In the genomic region with DNA sequence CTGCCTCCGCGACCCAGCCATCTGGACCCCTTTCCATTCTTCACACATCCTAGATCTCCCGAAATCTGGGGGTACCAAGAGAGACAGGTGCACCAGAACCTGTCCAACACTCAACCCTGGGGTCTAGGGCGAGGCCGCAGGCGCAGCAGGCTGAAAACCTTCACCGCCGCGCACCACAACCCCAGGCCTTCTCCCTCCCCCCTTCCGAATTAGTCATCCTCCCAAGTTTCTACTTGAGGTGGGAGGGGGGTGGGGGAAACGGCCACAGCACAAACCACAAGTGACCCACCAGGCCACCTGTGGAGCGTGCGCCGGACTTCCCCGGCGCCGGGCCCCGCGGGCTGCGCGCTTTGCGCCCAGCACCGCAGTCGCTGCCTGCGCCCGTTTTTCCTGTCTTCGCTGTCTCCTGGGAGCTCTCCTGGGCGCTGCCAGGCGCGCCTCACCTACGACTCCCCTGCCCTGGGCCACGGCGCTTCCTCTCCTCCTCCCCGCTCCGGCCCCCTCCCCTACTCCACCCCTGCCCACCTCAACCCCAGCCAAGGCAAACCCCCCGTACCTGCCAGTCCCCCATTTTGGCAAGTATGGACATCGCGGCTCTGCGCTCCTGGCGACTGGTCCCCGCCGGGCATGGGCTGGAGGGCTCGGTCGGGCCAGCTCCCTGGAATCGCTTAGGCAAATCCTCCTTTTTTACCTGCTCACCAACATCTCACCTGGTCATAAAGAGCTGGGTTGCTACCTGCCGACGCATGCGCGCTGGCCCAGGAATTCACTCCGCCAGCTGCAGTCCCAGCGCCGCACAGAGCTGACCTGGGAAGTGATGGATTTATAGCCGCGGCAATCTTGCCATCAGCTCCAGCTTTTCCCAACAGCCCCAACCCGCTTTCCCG, we compare ENCODE assay signal across 9 cellular contexts. TPM values are rescaled to one million over a fixed set of nuclear protein-coding genes. Genes with fewer than 3 reads are reported as not detected.
DNase-seq lines count a peak whose midpoint lies in the region; ATAC-seq, FAIRE-seq and TF ChIP-seq lines count a peak whose summit lies in the region.
"Had no signal": no experiment of that assay in that cellular context is flagged by ENCODE, and none has a peak within 500 bp of the region (broad histone marks: within the 10 kb centered on the region; RNA-seq: fewer than 3 reads in every experiment).

No MANE protein-coding gene starts in this region.

- H3K4me2 ChIP-seq in KMS-11: peak overlapping the region; percentile 45; the same call in 1 of the 2 replicates
- H3K4me2 ChIP-seq in endothelial cell of umbilical vein (ENCODE audit: insufficient read depth, low read length): no peak overlapping the region
- H3K4me2 ChIP-seq in trophoblast cell (ENCODE audit: low read length): peak overlapping the region; percentile 94

- H3K27ac ChIP-seq in KMS-11 (no peak overlapping the region), endothelial cell of umbilical vein (ENCODE audit: insufficient read depth, low read depth, low read length) (no peak overlapping the region), trophoblast cell (ENCODE audit: low read depth, low read length) (peak overlapping the region; percentile 97), aorta (ENCODE audit: low read depth in 1 of 2, low read length in 2 of 2) (no peak overlapping the region)

- peak overlapping the region; percentile 96 for H3K18ac ChIP-seq in trophoblast cell (ENCODE audit: low read length)

- peaks cover 62% of the 10 kb centered on the region for H3K79me1 ChIP-seq in trophoblast cell (ENCODE audit: low read length)

- peak overlapping the region; percentile 47; the same call in 1 of the 2 replicates for H2AFZ ChIP-seq in KMS-11 (ENCODE audit: low read depth)
- H2AFZ ChIP-seq in endothelial cell of umbilical vein (ENCODE audit: low read depth, low read length): no peak overlapping the region
- H2AFZ ChIP-seq in trophoblast cell (ENCODE audit: insufficient read depth, low read length, poor library complexity): peak overlapping the region; percentile 52

- H3K79me2 ChIP-seq in KMS-11 (ENCODE audit: insufficient read depth, low read depth) (no peaks in the 10 kb centered on the region), endothelial cell of umbilical vein (ENCODE audit: control insufficient read depth, insufficient read depth, low read length) (no peaks in the 10 kb centered on the region), trophoblast cell (ENCODE audit: control insufficient read depth, insufficient read depth, low read length, poor library complexity) (peaks cover 46% of the 10 kb centered on the region)

- ATAC-seq in GM18909 (IDR thresholded peaks at IDR 0.05; ENCODE audit: poor library complexity, unreplicated experiment) (peak; percentile 34), aorta (ENCODE audit: low FRiP score) (no peak), HG02870 (IDR thresholded peaks at IDR 0.05; ENCODE audit: unreplicated experiment) (no peak)

- no peak for TF ChIP-seq POLR2A in endothelial cell of umbilical vein (IDR thresholded peaks at IDR 0.05; ENCODE audit: low read depth, low read length)

- peak overlapping the region; percentile 98 for H2BK120ac ChIP-seq in trophoblast cell (ENCODE audit: insufficient read depth, low read length, poor library complexity)

- H3K23ac ChIP-seq in trophoblast cell (ENCODE audit: low read length): no peak overlapping the region

- H4K20me1 ChIP-seq in KMS-11 (ENCODE audit: insufficient read depth) (no peaks in the 10 kb centered on the region), endothelial cell of umbilical vein (replicated peaks; ENCODE audit: control insufficient read depth, extremely low read depth, insufficient read depth, low read length) (no peaks in the 10 kb centered on the region)

- H3K14ac ChIP-seq in trophoblast cell (ENCODE audit: low read length): peak overlapping the region; percentile 94

- DNase-seq in endothelial cell of umbilical vein (ENCODE audit: low read depth, low spot score) (no peak), trophoblast cell (peak; percentile 94 to 95), aorta (no peak), NCI-H187 treated with DMSO at 0.1 percent for 48 hours (lab: John Stamatoyannopoulos, UW) (no peak)
- DNase-seq: Karpas-422 had no signal

- WGBS in trophoblast cell (ENCODE audit: extremely low coverage, insufficient coverage, insufficient read length): no CpG with 5 or more reads among the region's 56 CpGs
- WGBS in aorta, 2 donors: 4 to 6% methylated on average over 56 of the region's 56 CpGs

- H3K27me3 ChIP-seq in KMS-11 (ENCODE audit: insufficient read depth, low read depth) (no peaks in the 10 kb centered on the region), endothelial cell of umbilical vein (ENCODE audit: control insufficient read depth in 2 of 2, insufficient read depth in 2 of 2, low read length in 2 of 2) (peaks cover 96 to 99% of the 10 kb centered on the region in 2 experiments), trophoblast cell (ENCODE audit: insufficient read depth, low read length) (peaks cover 10% of the 10 kb centered on the region), aorta (ENCODE audit: control insufficient read depth in 1 of 2, insufficient read depth in 2 of 2, low read length in 1 of 2) (no peaks in the 10 kb centered on the region)

- dilution Hi-C loops in endothelial cell of umbilical vein (cut with MboI; ENCODE audit: extremely low pct_ligation_motif_present, low sequenced_read_pairs): no loop called here

- H3K4me3 ChIP-seq in KMS-11 (IDR thresholded peaks at IDR 0.05; ENCODE audit: insufficient read depth, low read depth, low read length) (no peak overlapping the region), endothelial cell of umbilical vein (replicated peaks in 1 of 3; ENCODE audit: insufficient read depth in 1 of 3, low read depth in 1 of 3, low read length in 3 of 3) (no peak overlapping the region), trophoblast cell (ENCODE audit: low read depth, low read length) (peak overlapping the region; percentile 74), aorta (ENCODE audit: low read length in 2 of 2) (no peak overlapping the region)
- H3K4me3 ChIP-seq: lung had no signal

- no peaks in the 10 kb centered on the region for H3K36me3 ChIP-seq in KMS-11 (ENCODE audit: insufficient read depth)
- no peaks in the 10 kb centered on the region for H3K36me3 ChIP-seq in endothelial cell of umbilical vein (ENCODE audit: control insufficient read depth in 2 of 2, extremely low read depth in 1 of 2, insufficient read depth in 2 of 2, low read length in 2 of 2)
- H3K36me3 ChIP-seq in trophoblast cell (ENCODE audit: control insufficient read depth in 1 of 2, insufficient read depth in 2 of 2, low read length in 2 of 2): no peaks in the 10 kb centered on the region
- no peaks in the 10 kb centered on the region for H3K36me3 ChIP-seq in aorta (ENCODE audit: control insufficient read depth in 1 of 2, insufficient read depth in 2 of 2, low read length in 1 of 2)

- no TSS peak for BruUV-seq in endothelial cell of umbilical vein (replicated peaks; lab: Mats Ljungman, UMichigan)

- peak overlapping the region; percentile 98 for H4K91ac ChIP-seq in trophoblast cell (ENCODE audit: low read depth, low read length)

- POLR2A ChIA-PET in endothelial cell of umbilical vein (lab: Charles Lee): no interaction called here

- no peak for TF ChIP-seq CTCF in KMS-11 (conservative IDR thresholded peaks at IDR 0.05; ENCODE audit: low read depth, low read length)
- TF ChIP-seq CTCF in endothelial cell of umbilical vein (IDR thresholded peaks at IDR 0.05; ENCODE audit: extremely low read depth in 1 of 2, insufficient read depth in 1 of 2, low read depth in 1 of 2, low read length in 2 of 2): no peak

- H3K9ac ChIP-seq in KMS-11: no peak overlapping the region
- no peak overlapping the region for H3K9ac ChIP-seq in endothelial cell of umbilical vein (replicated peaks; ENCODE audit: extremely low read depth, insufficient read depth, low read length)
- peak overlapping the region; percentile 57 for H3K9ac ChIP-seq in trophoblast cell (ENCODE audit: low read length)

- no peak overlapping the region for H4K12ac ChIP-seq in trophoblast cell (ENCODE audit: low read depth, low read length)

- intact Hi-C loops in endothelial cell of umbilical vein (cut with micrococcal nuclease): no loop called here
- intact Hi-C loops in aorta (cut with DNase I): no loop called here

- CTCF ChIA-PET in endothelial cell of umbilical vein (lab: Charles Lee): interaction anchor here (1.1 to 1.3 kb wide), 3 partner anchors 10 to 1435 kb away, joined by 3 to 4 read pairs (median 4); no protein-coding TSS in a partner anchor

- H3K9me3 ChIP-seq in endothelial cell of umbilical vein (replicated peaks; ENCODE audit: control insufficient read depth, insufficient read depth, low read length) (no peaks in the 10 kb centered on the region), trophoblast cell (ENCODE audit: insufficient read depth, low read depth, low read length) (peaks cover 2% of the 10 kb centered on the region), aorta (ENCODE audit: control insufficient read depth, low read length) (no peaks in the 10 kb centered on the region)

- peak overlapping the region; percentile 98 for H2BK12ac ChIP-seq in trophoblast cell (ENCODE audit: low read length)

- peak overlapping the region; percentile 92 for H2AK5ac ChIP-seq in trophoblast cell (ENCODE audit: low read length)

- peaks cover 17% of the 10 kb centered on the region for H3K4me1 ChIP-seq in KMS-11 (ENCODE audit: low read depth, poor library complexity, severe bottlenecking)
- no peaks in the 10 kb centered on the region for H3K4me1 ChIP-seq in endothelial cell of umbilical vein (ENCODE audit: control insufficient read depth, extremely low read depth, insufficient read depth, low read length)
- H3K4me1 ChIP-seq in trophoblast cell (ENCODE audit: control insufficient read depth in 1 of 2, insufficient read depth in 2 of 2, low read length in 2 of 2): peaks cover 23 to 38% of the 10 kb centered on the region in 2 experiments
- no peaks in the 10 kb centered on the region for H3K4me1 ChIP-seq in aorta (ENCODE audit: control insufficient read depth in 1 of 2, insufficient read depth in 2 of 2, low read length in 2 of 2)

- H3K9me1 ChIP-seq in endothelial cell of umbilical vein (replicated peaks; ENCODE audit: control insufficient read depth, extremely low read depth, insufficient read depth, low read length): no peaks in the 10 kb centered on the region

- H3K4ac ChIP-seq in trophoblast cell (ENCODE audit: low read depth, low read length): peak overlapping the region; percentile 97

- no peak for FAIRE-seq in endothelial cell of umbilical vein (lab: Jason Lieb, UNC)

- H2BK5ac ChIP-seq in trophoblast cell (ENCODE audit: low read depth, low read length, poor library complexity): peak overlapping the region; percentile 93

- peak overlapping the region; percentile 89 for H4K8ac ChIP-seq in trophoblast cell (ENCODE audit: low read depth, low read length)

RNA-seq across cellular contexts. Expression of gene TFAP2A, which starts 4.2 kb away (rescaled TPM):
- total RNA-seq in endothelial cell of umbilical vein (not detected in 2 replicates), aorta (under 1 TPM; 0.23 to 0.63 TPM)
- polyA plus RNA-seq in endothelial cell of umbilical vein (0.06 and 0.11 TPM in 2 replicates), aorta (under 1 TPM in 1 of 2 donors, not detected in 1; 0.38 TPM)
- polyA plus RNA-seq in endothelial cell of umbilical vein (2011; cell fraction: cytosol; rRNA removed): 0.10 and 0.23 TPM in 2 replicates
- polyA plus RNA-seq in endothelial cell of umbilical vein (2011; cell fraction: nucleus; rRNA removed): 0.43 and 0.57 TPM in 2 replicates
- polyA plus RNA-seq in endothelial cell of umbilical vein (2012): 0.31 TPM in 1 of 2 replicates, not detected in the other
- not detected in 2 replicates for polyA minus RNA-seq in endothelial cell of umbilical vein
- polyA minus RNA-seq in endothelial cell of umbilical vein (2011; cell fraction: cytosol; rRNA and poly(A)+ RNA removed): 57.2 TPM
- polyA minus RNA-seq in endothelial cell of umbilical vein (2011; cell fraction: nucleus; rRNA and poly(A)+ RNA removed): 0.82 and 0.87 TPM in 2 replicates
- polyA plus RNA-seq in trophoblast cell (2013): 329 and 338 TPM in 2 replicates

Comparison
In these comparisons a context has a peak if more than half of its experiments do, and no peak if none do; other contexts are left out.
1. DNase-seq: peak in trophoblast cell (2 of 2); none in endothelial cell of umbilical vein (single experiment), aorta (0 of 2) and NCI-H187 treated with DMSO at 0.1 percent for 48 hours (single experiment).